Comparison of ENCODE assay signal across 13 cellular contexts in the genomic region with DNA sequence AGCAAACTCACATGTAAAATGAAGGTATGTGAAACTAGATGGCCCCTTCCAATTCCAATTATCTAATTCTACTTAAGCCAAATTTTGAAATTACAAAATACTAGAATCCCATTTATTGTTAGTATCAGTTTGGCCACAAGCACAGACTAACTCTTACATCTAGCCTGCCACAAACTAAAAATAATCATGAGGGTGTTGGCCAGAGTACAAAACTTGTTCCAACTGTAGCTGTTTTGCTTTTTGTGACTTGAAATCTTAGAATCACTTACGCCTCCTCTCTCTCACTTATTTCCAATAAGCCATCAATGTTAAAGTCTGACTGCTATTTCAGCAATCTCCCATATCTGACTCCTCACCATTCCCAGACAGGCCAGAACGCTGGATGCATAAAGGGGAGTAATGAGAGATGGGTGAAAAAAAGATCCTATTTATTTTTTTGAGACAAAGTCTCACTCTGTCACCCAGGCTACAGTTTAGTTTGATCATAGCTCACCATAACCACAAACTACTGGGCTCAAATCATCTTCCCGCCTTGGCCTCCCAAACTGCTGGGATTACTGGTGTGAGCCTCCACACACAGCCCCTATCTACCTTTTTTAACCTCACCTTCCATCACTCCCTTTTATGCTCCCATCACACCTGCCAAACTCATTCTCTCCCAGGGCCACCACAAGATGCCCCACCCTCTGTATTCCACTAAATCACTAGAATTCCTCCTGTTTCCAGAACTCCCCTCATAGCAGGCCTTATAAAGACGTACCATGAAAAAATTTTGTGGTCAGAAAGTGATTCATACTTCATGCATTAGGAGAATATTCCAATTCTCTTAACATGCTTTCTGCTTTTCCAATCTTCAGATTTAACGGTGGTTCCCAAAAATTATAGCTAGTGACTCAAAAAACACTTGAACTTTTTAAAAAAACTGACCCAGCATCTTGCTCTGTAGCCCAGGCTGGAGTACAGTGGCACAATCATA. TPM values are rescaled to one million over a fixed set of nuclear protein-coding genes. Genes with fewer than 3 reads are reported as not detected.
DNase-seq lines count a peak whose midpoint lies in the region; ATAC-seq and TF ChIP-seq lines count a peak whose summit lies in the region.
"Had no signal": no experiment of that assay in that cellular context is flagged by ENCODE, and none has a peak within 500 bp of the region (broad histone marks: within the 10 kb centered on the region; RNA-seq: fewer than 3 reads in every experiment).

No MANE protein-coding gene starts in this region.

- H3K27ac Mint-ChIP-seq in central memory CD8-positive, alpha-beta T cell (ENCODE audit: low read depth) = peak overlapping the region; percentile 9
- H3K27ac Mint-ChIP-seq in memory B cell = peak overlapping the region; percentile 56
- H3K27ac Mint-ChIP-seq in CD14-positive monocyte = no peak overlapping the region
- H3K27ac Mint-ChIP-seq in activated naive CD8-positive, alpha-beta T cell treated with anti-CD3 and anti-CD28 coated beads, Interleukin-2, amount 50 U/mL, for 24 hours = no peak overlapping the region
- H3K27ac Mint-ChIP-seq: neural progenitor cell had no signal

- DNase-seq in AG04449 (ENCODE audit: low read depth, low spot score) (peak; percentile 57), HS-5 (ENCODE audit: low read depth) (peak; percentile 54), memory B cell (ENCODE audit: low spot score in 2 of 2) (no peak), CD14-positive monocyte (ENCODE audit: low spot score) (no peak), RPMI8226 (no peak), GF-D8 (lab: John Stamatoyannopoulos, UW) (no peak)
- DNase-seq in central memory CD8-positive, alpha-beta T cell (ENCODE audit: low spot score in 2 of 2) = no peak
- DNase-seq in activated naive CD8-positive, alpha-beta T cell treated with anti-CD3 and anti-CD28 coated beads, Interleukin-2, amount 50 U/mL, for 24 hours = no peak
- DNase-seq: activated T-cell treated with anti-CD3 and anti-CD28 coated beads, Interleukin-2, amount 50 U/mL, for 1 hour; AML-193; MV-4-11; transverse colon had no signal

- no peaks in the 10 kb centered on the region for H3K27me3 Mint-ChIP-seq in central memory CD8-positive, alpha-beta T cell
- H3K27me3 Mint-ChIP-seq in memory B cell (no peaks in the 10 kb centered on the region), CD14-positive monocyte (ENCODE audit: low read depth in 3 of 3) (no peaks in the 10 kb centered on the region)
- no peaks in the 10 kb centered on the region for H3K27me3 Mint-ChIP-seq in activated naive CD8-positive, alpha-beta T cell treated with anti-CD3 and anti-CD28 coated beads, Interleukin-2, amount 50 U/mL, for 24 hours

- no peak for TF ChIP-seq CTCF in AG04449 (IDR thresholded peaks at IDR 0.05; ENCODE audit: insufficient read depth, low read length, missing control alignments)
- no peak for TF ChIP-seq CTCF in CD14-positive monocyte (IDR thresholded peaks at IDR 0.05)

- H3K4me1 Mint-ChIP-seq in central memory CD8-positive, alpha-beta T cell = peaks cover 17% of the 10 kb centered on the region
- H3K4me1 Mint-ChIP-seq in memory B cell (peaks cover 6% of the 10 kb centered on the region), CD14-positive monocyte (no peaks in the 10 kb centered on the region)
- H3K4me1 Mint-ChIP-seq in activated naive CD8-positive, alpha-beta T cell treated with anti-CD3 and anti-CD28 coated beads, Interleukin-2, amount 50 U/mL, for 24 hours = peaks cover 12% of the 10 kb centered on the region

- H3K4me3 Mint-ChIP-seq in central memory CD8-positive, alpha-beta T cell = no peak overlapping the region
- H3K4me3 Mint-ChIP-seq in memory B cell (no peak overlapping the region), CD14-positive monocyte (no peak overlapping the region)
- no peak overlapping the region for H3K4me3 Mint-ChIP-seq in activated naive CD8-positive, alpha-beta T cell treated with anti-CD3 and anti-CD28 coated beads, Interleukin-2, amount 50 U/mL, for 24 hours
- H3K4me3 Mint-ChIP-seq: neural progenitor cell had no signal

- H3K4me3 ChIP-seq in AG04449 (ENCODE audit: low read depth, low read length) = no peak overlapping the region
- H3K4me3 ChIP-seq: neural progenitor cell, transverse colon had no signal

- CTCF ChIA-PET in AG04449 (lab: Yijun Ruan, JAX) = interaction anchor here (1.1 to 2.2 kb wide), 3 partner anchors 9 to 93 kb away, joined by 3 to 7 read pairs (median 6); no protein-coding TSS in a partner anchor

- intact Hi-C loops in CD14-positive monocyte (cut with micrococcal nuclease) = no loop called here

- POLR2A ChIA-PET in AG04449 (lab: Yijun Ruan, JAX) = interaction anchor here (0.6 to 1.7 kb wide), 2 partner anchors 9 to 16 kb away, joined by 3 to 8 read pairs; no protein-coding TSS in a partner anchor

- no peak for ATAC-seq in central memory CD8-positive, alpha-beta T cell (replicated peaks; ENCODE audit: extremely low read depth, poor library complexity, severe bottlenecking)
- ATAC-seq in memory B cell (ENCODE audit: low read depth) = no peak
- ATAC-seq in activated naive CD8-positive, alpha-beta T cell treated with anti-CD3 and anti-CD28 coated beads, Interleukin-2, amount 50 U/mL, for 24 hours = no peak

- no peaks in the 10 kb centered on the region for H3K9me3 Mint-ChIP-seq in central memory CD8-positive, alpha-beta T cell
- no peaks in the 10 kb centered on the region for H3K9me3 Mint-ChIP-seq in memory B cell
- no peaks in the 10 kb centered on the region for H3K9me3 Mint-ChIP-seq in CD14-positive monocyte
- no peaks in the 10 kb centered on the region for H3K9me3 Mint-ChIP-seq in activated naive CD8-positive, alpha-beta T cell treated with anti-CD3 and anti-CD28 coated beads, Interleukin-2, amount 50 U/mL, for 24 hours
- H3K9me3 Mint-ChIP-seq: neural progenitor cell had no signal

- peaks cover 25% of the 10 kb centered on the region for H3K36me3 Mint-ChIP-seq in central memory CD8-positive, alpha-beta T cell (ENCODE audit: insufficient read depth)
- H3K36me3 Mint-ChIP-seq in memory B cell = peaks cover 17% of the 10 kb centered on the region
- peaks cover 22 to 29% of the 10 kb centered on the region in 2 donors for H3K36me3 Mint-ChIP-seq in CD14-positive monocyte
- peaks cover 3% of the 10 kb centered on the region for H3K36me3 Mint-ChIP-seq in activated naive CD8-positive, alpha-beta T cell treated with anti-CD3 and anti-CD28 coated beads, Interleukin-2, amount 50 U/mL, for 24 hours (ENCODE audit: low read depth)
- H3K36me3 Mint-ChIP-seq: neural progenitor cell had no signal

RNA-seq across cellular contexts. Expression of gene ATOSA, which starts 36.5 kb away (rescaled TPM):
- 1 to 10 TPM; 2.1 to 3.5 TPM for polyA plus RNA-seq in CD14-positive monocyte

Comparison
In these comparisons a context has a peak if more than half of its experiments do, and no peak if none do; other contexts are left out.
1. DNase-seq: peak in AG04449 (single experiment) and HS-5 (single experiment); none in central memory CD8-positive, alpha-beta T cell (0 of 2), memory B cell (0 of 2), CD14-positive monocyte (single experiment), RPMI8226 (single experiment), activated naive CD8-positive, alpha-beta T cell treated with anti-CD3 and anti-CD28 coated beads, Interleukin-2, amount 50 U/mL, for 24 hours (single experiment) and GF-D8 (single experiment).
2. H3K27ac Mint-ChIP-seq: peak in central memory CD8-positive, alpha-beta T cell (single experiment) and memory B cell (single experiment); none in CD14-positive monocyte (0 of 7) and activated naive CD8-positive, alpha-beta T cell treated with anti-CD3 and anti-CD28 coated beads, Interleukin-2, amount 50 U/mL, for 24 hours (single experiment).